Comparison of ENCODE assay signal across 29 cellular contexts in genomic region chr10:49743464-49744075, GRCh38. TPM values are rescaled to one million over a fixed set of nuclear protein-coding genes. Genes with fewer than 3 reads are reported as not detected.
"Had no signal": no experiment of that assay in that cellular context is flagged by ENCODE, and none has a peak within 500 bp of the region (broad histone marks: within the 10 kb centered on the region; RNA-seq: fewer than 3 reads in every experiment).

No MANE protein-coding gene starts in this region.

- ATAC-seq: activated T-cell treated with anti-CD3 and anti-CD28 coated beads, Interleukin-2, amount 50 U/mL, for 72 hours; body of pancreas; effector memory CD8-positive, alpha-beta T cell; gastrocnemius medialis; stimulated activated naive B cell treated with anti-CD40 and anti-IgM and Interleukin-4, amounts not matched to agents 10 μg/mL and 1 μg/mL and 100 μg/mL, for 72 hours had no signal

- H3K79me2 ChIP-seq: hepatocyte had no signal

- H3K9me3 ChIP-seq: adrenal gland, body of pancreas, colonic mucosa, gastrocnemius medialis, ovary, suprapubic skin, tibial nerve had no signal

- H3K4me3 ChIP-seq: adrenal gland, body of pancreas, colonic mucosa, dorsolateral prefrontal cortex, gastrocnemius medialis, hepatocyte, ovary, smooth muscle cell, suprapubic skin, tibial nerve had no signal

- H2AFZ ChIP-seq: hepatocyte had no signal

- H3K4me2 ChIP-seq: hepatocyte, smooth muscle cell had no signal

- H3K27ac ChIP-seq: adrenal gland, body of pancreas, colonic mucosa, dorsolateral prefrontal cortex, gastrocnemius medialis, hepatocyte, ovary, suprapubic skin, tibial nerve had no signal

- DNase-seq: activated CD4-positive, alpha-beta memory T cell treated with anti-CD3 and anti-CD28 coated beads for 36 hours; activated CD4-positive, CD25-positive, alpha-beta regulatory T cell treated with anti-CD3 and anti-CD28 coated beads, Interleukin-2, amount 50 U/mL, for 72 hours; activated naive CD4-positive, alpha-beta T cell treated with anti-CD3 and anti-CD28 coated beads for 36 hours; activated naive CD8-positive, alpha-beta T cell treated with anti-CD3 and anti-CD28 coated beads for 36 hours; activated T-cell treated with anti-CD3 and anti-CD28 coated beads for 4 hours; activated T-cell treated with anti-CD3 and anti-CD28 coated beads, Interleukin-2, amount 50 U/mL, for 72 hours; aorta; body of pancreas; cerebellar nuclear complex; effector memory CD8-positive, alpha-beta T cell; erythroblast; gastrocnemius medialis; glutamatergic neuron; immature natural killer cell; naive B cell; nephron progenitor cell; retina; stimulated activated CD4-positive, alpha-beta T cell treated with anti-CD3 and anti-CD28 coated beads, Interleukin-15, amount 100 ng/mL, for 24 hours; stimulated activated CD4-positive, alpha-beta T cell treated with anti-CD3 and anti-CD28 coated beads, Interleukin-2, amount 100 ng/mL, for 24 hours; stimulated activated naive B cell treated with anti-CD40 and anti-IgM and Interleukin-4, amounts not matched to agents 10 μg/mL and 1 μg/mL and 100 μg/mL, for 72 hours; T-helper 2 cell had no signal

- H3K4me1 ChIP-seq: adrenal gland, body of pancreas, colonic mucosa, gastrocnemius medialis, suprapubic skin, tibial nerve had no signal

- H3K36me3 ChIP-seq: adrenal gland, colonic mucosa, gastrocnemius medialis, ovary, suprapubic skin, tibial nerve had no signal

- H3K27me3 ChIP-seq: adrenal gland, body of pancreas, colonic mucosa, dorsolateral prefrontal cortex, gastrocnemius medialis, hepatocyte, ovary, suprapubic skin, tibial nerve had no signal

RNA-seq across cellular contexts. Expression of gene OGDHL, which starts 18.6 kb away (rescaled TPM):
- total RNA-seq: aorta, tibial nerve had no signal
- polyA plus RNA-seq: immature natural killer cell had no signal
